In the genomic region with DNA sequence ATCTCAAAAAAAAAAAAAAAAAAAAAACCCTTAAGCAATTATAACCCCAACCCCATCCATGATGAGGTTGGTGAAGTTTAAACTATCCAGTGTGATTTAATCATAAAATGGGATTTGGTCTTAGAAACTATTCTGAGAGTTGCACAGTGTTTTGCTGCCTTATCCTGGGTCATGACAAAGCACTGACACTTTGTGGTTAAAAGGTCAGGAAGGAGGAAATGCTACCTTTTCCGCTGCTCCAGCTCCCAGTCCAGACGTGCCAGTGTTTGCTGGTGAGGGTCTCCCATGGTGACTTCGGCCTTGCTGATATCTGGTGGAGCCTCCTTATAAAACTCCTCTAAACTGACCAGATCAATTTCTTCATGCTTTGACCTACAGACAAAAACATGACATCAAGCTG, we compare ENCODE assay signal across 20 cellular contexts.
"Had no signal": no experiment of that assay in that cellular context is flagged by ENCODE, and none has a peak within 500 bp of the region (broad histone marks: within the 10 kb centered on the region; RNA-seq: fewer than 3 reads in every experiment).

No MANE protein-coding gene starts in this region.

- H3K9me3 Mint-ChIP-seq: activated naive CD4-positive, alpha-beta T cell treated with anti-CD3 and anti-CD28 coated beads, Interleukin-2, amount 50 U/mL, for 24 hours had no signal

- H3K4me3 ChIP-seq: adrenal gland, coronary artery, gastrocnemius medialis, heart left ventricle, lung, mucosa of descending colon, tibial nerve, uterus had no signal

- H3K4me1 Mint-ChIP-seq: activated CD4-positive, alpha-beta T cell treated with anti-CD3 and anti-CD28 coated beads for 36 hours had no signal

- H3K36me3 ChIP-seq: uterus had no signal

- H3K27me3 ChIP-seq: adrenal gland, gastrocnemius medialis, heart left ventricle, tibial nerve, uterus had no signal

- H3K9me3 ChIP-seq: adrenal gland, gastrocnemius medialis, mucosa of descending colon, tibial nerve, uterus had no signal

- H3K27me3 Mint-ChIP-seq: activated CD4-positive, alpha-beta T cell treated with anti-CD3 and anti-CD28 coated beads for 36 hours; activated naive CD4-positive, alpha-beta T cell treated with anti-CD3 and anti-CD28 coated beads, Interleukin-2, amount 50 U/mL, for 24 hours; naive thymus-derived CD4-positive, alpha-beta T cell had no signal

- H3K27ac Mint-ChIP-seq: activated CD4-positive, alpha-beta T cell treated with anti-CD3 and anti-CD28 coated beads for 36 hours; activated naive CD4-positive, alpha-beta T cell treated with anti-CD3 and anti-CD28 coated beads, Interleukin-2, amount 50 U/mL, for 24 hours; naive thymus-derived CD4-positive, alpha-beta T cell had no signal

- H3K4me3 Mint-ChIP-seq: activated CD4-positive, alpha-beta T cell treated with anti-CD3 and anti-CD28 coated beads for 36 hours; activated naive CD4-positive, alpha-beta T cell treated with anti-CD3 and anti-CD28 coated beads, Interleukin-2, amount 50 U/mL, for 24 hours; naive thymus-derived CD4-positive, alpha-beta T cell had no signal

- H3K4me1 ChIP-seq: adrenal gland, gastrocnemius medialis, heart left ventricle, tibial nerve, uterus had no signal

- H3K27ac ChIP-seq: adrenal gland, coronary artery, epithelial cell of prostate, gastrocnemius medialis, heart left ventricle, tibial nerve, uterus, WERI-Rb-1 had no signal

- DNase-seq: activated CD4-positive, alpha-beta T cell treated with anti-CD3 and anti-CD28 coated beads for 36 hours; adrenal gland; caudate nucleus; effector memory CD4-positive, alpha-beta T cell; gastrocnemius medialis; heart left ventricle; left cardiac atrium; mucosa of descending colon; naive thymus-derived CD4-positive, alpha-beta T cell; stimulated activated CD4-positive, alpha-beta T cell treated with anti-CD3 and anti-CD28 coated beads, Interleukin-2, amount 100 ng/mL, for 48 hours; stimulated activated naive CD4-positive, alpha-beta T cell; SW 1271; T-helper 9 cell; uterus; WERI-Rb-1 had no signal
